ENCODE assay signal across 21 cellular contexts in the genomic region with DNA sequence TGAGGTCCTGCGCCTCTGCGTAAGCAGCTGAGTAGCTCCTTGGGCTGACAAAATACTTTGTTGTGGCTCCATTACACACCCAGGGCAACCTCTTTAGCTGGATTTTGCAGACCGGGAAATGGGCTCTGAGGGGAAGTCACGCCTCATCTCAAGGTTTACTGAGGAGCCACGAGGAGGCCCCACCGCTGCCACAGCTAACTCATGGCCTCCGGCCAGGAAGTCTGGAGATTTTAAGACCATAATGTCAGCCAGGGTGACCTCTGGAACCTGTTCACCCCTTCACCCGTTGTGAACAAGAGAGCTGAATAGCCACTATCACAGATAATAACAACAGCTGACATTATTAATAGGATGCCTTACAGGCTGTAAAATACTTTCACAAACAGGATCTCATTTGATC.
"Had no signal": no experiment of that assay in that cellular context is flagged by ENCODE, and none has a peak within 500 bp of the region (broad histone marks: within the 10 kb centered on the region; RNA-seq: fewer than 3 reads in every experiment).

No MANE protein-coding gene starts in this region.

- H3K36me3 Mint-ChIP-seq: activated CD8-positive, alpha-beta memory T cell treated with anti-CD3 and anti-CD28 coated beads, Interleukin-2, amount 10 ng/mL, durations not matched to agents 7 days and 5 days; activated naive CD4-positive, alpha-beta T cell treated with anti-CD3 and anti-CD28 coated beads, Interleukin-2, amount 50 U/mL, for 24 hours; immature natural killer cell; mesothelial cell of epicardium; natural killer cell treated with Interleukin-12 subunit alpha and Interleukin-12 subunit beta and Interleukin-15 and Interleukin-18, amount 100 ng/mL, for 72 hours had no signal

- H3K27ac ChIP-seq: body of pancreas, cardiac muscle cell, left lung, pancreas, sigmoid colon, testis, uterus had no signal

- H3K4me1 Mint-ChIP-seq: activated CD4-positive, alpha-beta T cell treated with anti-CD3 and anti-CD28 coated beads, Interleukin-2, amount 10 ng/mL, durations not matched to agents 7 days and 5 days; activated CD8-positive, alpha-beta memory T cell treated with anti-CD3 and anti-CD28 coated beads, Interleukin-2, amount 10 ng/mL, durations not matched to agents 7 days and 5 days; activated naive CD4-positive, alpha-beta T cell treated with anti-CD3 and anti-CD28 coated beads, Interleukin-2, amount 50 U/mL, for 24 hours; immature natural killer cell; mesothelial cell of epicardium had no signal

- H3K4me3 ChIP-seq: body of pancreas, cardiac muscle cell, left lung, pancreas, sigmoid colon, testis, uterus had no signal

- H3K27me3 ChIP-seq: body of pancreas, cardiac muscle cell, left lung, pancreas, sigmoid colon, testis, uterus had no signal

- DNase-seq: activated CD4-positive, alpha-beta T cell treated with anti-CD3 and anti-CD28 coated beads, Interleukin-2, amount 10 ng/mL, durations not matched to agents 7 days and 5 days; activated CD4-positive, CD25-positive, alpha-beta regulatory T cell treated with anti-CD3 and anti-CD28 coated beads, Interleukin-2, amount 50 U/mL, for 72 hours; activated CD8-positive, alpha-beta memory T cell treated with anti-CD3 and anti-CD28 coated beads, Interleukin-2, amount 10 ng/mL, durations not matched to agents 7 days and 5 days; activated CD8-positive, alpha-beta T cell treated with anti-CD3 and anti-CD28 coated beads for 36 hours; activated gamma-delta T cell; anterior cingulate cortex; body of pancreas; foreskin fibroblast; immature natural killer cell; left lung; pancreas; sigmoid colon; stimulated activated CD4-positive, alpha-beta T cell treated with anti-CD3 and anti-CD28 coated beads, Interleukin-2, amount 100 ng/mL, for 48 hours; stimulated activated naive CD4-positive, alpha-beta T cell; testis; uterus had no signal

- H3K4me1 ChIP-seq: body of pancreas, left lung, pancreas, sigmoid colon, testis, uterus had no signal

- ATAC-seq: activated CD8-positive, alpha-beta memory T cell treated with anti-CD3 and anti-CD28 coated beads, Interleukin-2, amount 10 ng/mL, durations not matched to agents 7 days and 5 days; activated CD8-positive, alpha-beta T cell treated with anti-CD3 and anti-CD28 coated beads for 36 hours; body of pancreas; left lung; natural killer cell treated with Interleukin-12 subunit alpha and Interleukin-12 subunit beta and Interleukin-15 and Interleukin-18, amount 100 ng/mL, for 72 hours; pancreas had no signal

- H3K9me3 ChIP-seq: body of pancreas, pancreas, sigmoid colon, testis, uterus had no signal

- H3K36me3 ChIP-seq: cardiac muscle cell, left lung, pancreas, sigmoid colon, uterus had no signal

- H3K27ac Mint-ChIP-seq: activated CD4-positive, alpha-beta T cell treated with anti-CD3 and anti-CD28 coated beads, Interleukin-2, amount 10 ng/mL, durations not matched to agents 7 days and 5 days; activated CD8-positive, alpha-beta memory T cell treated with anti-CD3 and anti-CD28 coated beads, Interleukin-2, amount 10 ng/mL, durations not matched to agents 7 days and 5 days; activated CD8-positive, alpha-beta T cell treated with anti-CD3 and anti-CD28 coated beads for 36 hours; activated naive CD4-positive, alpha-beta T cell treated with anti-CD3 and anti-CD28 coated beads, Interleukin-2, amount 50 U/mL, for 24 hours; activated T-helper 1 cell treated with anti-CD3 and anti-CD28 coated beads, Interleukin-12 subunit alpha, Interleukin-12 subunit beta, Interleukin-2, Interleukin-4 antibody, amounts not matched to agents 30 ng/mL and 10 ng/mL and 1 ng/mL, durations not matched to agents 14 hours and 24 hours and 36 hours; immature natural killer cell; mesothelial cell of epicardium; natural killer cell treated with Interleukin-12 subunit alpha and Interleukin-12 subunit beta and Interleukin-15 and Interleukin-18, amount 100 ng/mL, for 72 hours had no signal

- H3K4me3 Mint-ChIP-seq: activated CD4-positive, alpha-beta T cell treated with anti-CD3 and anti-CD28 coated beads, Interleukin-2, amount 10 ng/mL, durations not matched to agents 7 days and 5 days; activated CD8-positive, alpha-beta memory T cell treated with anti-CD3 and anti-CD28 coated beads, Interleukin-2, amount 10 ng/mL, durations not matched to agents 7 days and 5 days; activated CD8-positive, alpha-beta T cell treated with anti-CD3 and anti-CD28 coated beads for 36 hours; activated naive CD4-positive, alpha-beta T cell treated with anti-CD3 and anti-CD28 coated beads, Interleukin-2, amount 50 U/mL, for 24 hours; activated T-helper 1 cell treated with anti-CD3 and anti-CD28 coated beads, Interleukin-12 subunit alpha, Interleukin-12 subunit beta, Interleukin-2, Interleukin-4 antibody, amounts not matched to agents 30 ng/mL and 10 ng/mL and 1 ng/mL, durations not matched to agents 14 hours and 24 hours and 36 hours; immature natural killer cell; mesothelial cell of epicardium; natural killer cell treated with Interleukin-12 subunit alpha and Interleukin-12 subunit beta and Interleukin-15 and Interleukin-18, amount 100 ng/mL, for 72 hours had no signal

- H3K9me3 Mint-ChIP-seq: activated CD4-positive, alpha-beta T cell treated with anti-CD3 and anti-CD28 coated beads, Interleukin-2, amount 10 ng/mL, durations not matched to agents 7 days and 5 days; activated CD8-positive, alpha-beta T cell treated with anti-CD3 and anti-CD28 coated beads for 36 hours; activated T-helper 1 cell treated with anti-CD3 and anti-CD28 coated beads, Interleukin-12 subunit alpha, Interleukin-12 subunit beta, Interleukin-2, Interleukin-4 antibody, amounts not matched to agents 30 ng/mL and 10 ng/mL and 1 ng/mL, durations not matched to agents 14 hours and 24 hours and 36 hours had no signal
